ENCODE assay signal across 22 cellular contexts in genomic region chr5:56447232-56447631, GRCh38.
DNase-seq lines count a peak whose midpoint lies in the region; ATAC-seq, FAIRE-seq and TF ChIP-seq lines count a peak whose summit lies in the region.
"Had no signal": no experiment of that assay in that cellular context is flagged by ENCODE, and none has a peak within 500 bp of the region (broad histone marks: within the 10 kb centered on the region; RNA-seq: fewer than 3 reads in every experiment).

No MANE protein-coding gene starts in this region.

- TF ChIP-seq CTCF in cardiac fibroblast (IDR thresholded peaks at IDR 0.05; ENCODE audit: low read depth, low read length) = no peak
- no peak for TF ChIP-seq CTCF in hepatocyte (IDR thresholded peaks at IDR 0.05; ENCODE audit: poor library complexity)
- TF ChIP-seq CTCF in MM.1S (IDR thresholded peaks at IDR 0.05; ENCODE audit: low read length) = no peak

- H2AFZ ChIP-seq in hepatocyte = no peak overlapping the region
- no peak overlapping the region for H2AFZ ChIP-seq in trophoblast cell (ENCODE audit: insufficient read depth, low read length, poor library complexity)
- H2AFZ ChIP-seq in MM.1S (ENCODE audit: low read length) = no peak overlapping the region
- H2AFZ ChIP-seq: parathyroid adenoma had no signal

- no peak overlapping the region for H4K8ac ChIP-seq in trophoblast cell (ENCODE audit: low read depth, low read length)

- no peak overlapping the region for H2AK5ac ChIP-seq in trophoblast cell (ENCODE audit: low read length)

- H4K20me1 ChIP-seq in hepatocyte (ENCODE audit: insufficient read depth, poor library complexity, severe bottlenecking) (no peaks in the 10 kb centered on the region), MM.1S (ENCODE audit: insufficient read depth, low read length) (no peaks in the 10 kb centered on the region)

- H2BK5ac ChIP-seq in trophoblast cell (ENCODE audit: low read depth, low read length, poor library complexity) = no peak overlapping the region

- H3K4me1 ChIP-seq in hepatocyte (ENCODE audit: insufficient read depth) = peaks cover 7% of the 10 kb centered on the region
- peaks cover 6 to 13% of the 10 kb centered on the region in 2 experiments for H3K4me1 ChIP-seq in trophoblast cell (ENCODE audit: control insufficient read depth in 1 of 2, insufficient read depth in 2 of 2, low read length in 2 of 2)
- no peaks in the 10 kb centered on the region for H3K4me1 ChIP-seq in MM.1S (ENCODE audit: low read length)

- H3K4me3 ChIP-seq in cardiac fibroblast (replicated peaks in 1 of 2; ENCODE audit: low read depth in 2 of 2, low read length in 2 of 2) (no peak overlapping the region), hepatocyte (no peak overlapping the region), trophoblast cell (ENCODE audit: low read depth, low read length) (no peak overlapping the region), MM.1S (ENCODE audit: low read length) (no peak overlapping the region)
- H3K4me3 ChIP-seq: thoracic aorta had no signal

- H3K9ac ChIP-seq in trophoblast cell (ENCODE audit: low read length) (no peak overlapping the region), MM.1S (ENCODE audit: low read length) (no peak overlapping the region)
- H3K9ac ChIP-seq: parathyroid adenoma had no signal

- no peak overlapping the region for H3K18ac ChIP-seq in trophoblast cell (ENCODE audit: low read length)

- H4K91ac ChIP-seq in trophoblast cell (ENCODE audit: low read depth, low read length) = no peak overlapping the region

- H2BK12ac ChIP-seq in trophoblast cell (ENCODE audit: low read length) = no peak overlapping the region

- H3K4me2 ChIP-seq in hepatocyte (no peak overlapping the region), trophoblast cell (ENCODE audit: low read length) (no peak overlapping the region), MM.1S (ENCODE audit: low read depth, low read length) (no peak overlapping the region)

- no peaks in the 10 kb centered on the region for H3K9me2 ChIP-seq in hepatocyte (replicated peaks; ENCODE audit: insufficient read depth)
- no peaks in the 10 kb centered on the region for H3K9me2 ChIP-seq in MM.1S (replicated peaks; ENCODE audit: insufficient read depth, low read length)

- H4K12ac ChIP-seq in trophoblast cell (ENCODE audit: low read depth, low read length) = no peak overlapping the region

- peaks cover 5% of the 10 kb centered on the region for H3K79me1 ChIP-seq in trophoblast cell (ENCODE audit: low read length)

- peak overlapping the region; percentile 18 for H2BK120ac ChIP-seq in trophoblast cell (ENCODE audit: insufficient read depth, low read length, poor library complexity)

- H3K27me3 ChIP-seq in hepatocyte = no peaks in the 10 kb centered on the region
- no peaks in the 10 kb centered on the region for H3K27me3 ChIP-seq in trophoblast cell (ENCODE audit: insufficient read depth, low read length)
- no peaks in the 10 kb centered on the region for H3K27me3 ChIP-seq in MM.1S (replicated peaks; ENCODE audit: insufficient read depth, low read length)

- H3K36me3 ChIP-seq in hepatocyte (replicated peaks; ENCODE audit: insufficient read depth, low read depth) (no peaks in the 10 kb centered on the region), trophoblast cell (ENCODE audit: control insufficient read depth in 1 of 2, insufficient read depth in 2 of 2, low read length in 2 of 2) (no peaks in the 10 kb centered on the region), MM.1S (replicated peaks; ENCODE audit: insufficient read depth, low read length) (no peaks in the 10 kb centered on the region)
- H3K36me3 ChIP-seq: thoracic aorta had no signal

- H3K9me3 ChIP-seq in hepatocyte (ENCODE audit: low read depth) (no peaks in the 10 kb centered on the region), trophoblast cell (ENCODE audit: insufficient read depth, low read depth, low read length) (no peaks in the 10 kb centered on the region), MM.1S (replicated peaks; ENCODE audit: insufficient read depth, low read length) (no peaks in the 10 kb centered on the region)
- H3K9me3 ChIP-seq: thoracic aorta had no signal

- WGBS in hepatocyte (ENCODE audit: low lambda C conversion rate, missing lambda C conversion rate) = 51% methylated on average over 4 of the region's 4 CpGs
- no CpG with 5 or more reads among the region's 4 CpGs for WGBS in trophoblast cell (ENCODE audit: extremely low coverage, insufficient coverage, insufficient read length)

- H3K27ac ChIP-seq in hepatocyte = peak overlapping the region; percentile 62
- peak overlapping the region; percentile 74 for H3K27ac ChIP-seq in trophoblast cell (ENCODE audit: low read depth, low read length)
- H3K27ac ChIP-seq in MM.1S (ENCODE audit: low read length) = no peak overlapping the region
- H3K27ac ChIP-seq: parathyroid adenoma, thoracic aorta had no signal

- H3K79me2 ChIP-seq in hepatocyte = no peaks in the 10 kb centered on the region
- H3K79me2 ChIP-seq in trophoblast cell (ENCODE audit: control insufficient read depth, insufficient read depth, low read length, poor library complexity) = no peaks in the 10 kb centered on the region
- no peaks in the 10 kb centered on the region for H3K79me2 ChIP-seq in MM.1S (ENCODE audit: low read length)
- H3K79me2 ChIP-seq: parathyroid adenoma had no signal

- FAIRE-seq in GM12892 (lab: Jason Lieb, UNC) = no peak
- FAIRE-seq in RCC 7860 (lab: Jason Lieb, UNC) = no peak
- FAIRE-seq: islet of Langerhans had no signal

- no peak for TF ChIP-seq POLR2A in GM12892 (IDR thresholded peaks at IDR 0.05; ENCODE audit: low read depth, low read length)

- H3K23ac ChIP-seq in trophoblast cell (ENCODE audit: low read length) = no peak overlapping the region

- H3K4ac ChIP-seq in trophoblast cell (ENCODE audit: low read depth, low read length) = no peak overlapping the region

- DNase-seq in ELR (ENCODE audit: low read depth) = peak; percentile 14
- DNase-seq in cardiac fibroblast (ENCODE audit: low read depth in 2 of 2) = peak; percentile 17 to 71
- peak; percentile 80 for DNase-seq in hepatocyte (ENCODE audit: low spot score)
- peak; percentile 87 to 93 for DNase-seq in trophoblast cell
- no peak for DNase-seq in GM12892 (ENCODE audit: insufficient read length)
- no peak for DNase-seq in MM.1S
- no peak for DNase-seq in RCC 7860 (ENCODE audit: low spot score)
- DNase-seq: activated CD4-positive, CD25-positive, alpha-beta regulatory T cell treated with anti-CD3 and anti-CD28 coated beads, Interleukin-2, amount 50 U/mL, for 72 hours; CD4-positive, alpha-beta memory T cell; DMS79; mesendoderm; natural killer cell; NCI-H1105 treated with DMSO at 0.1 percent for 48 hours; NK-92 treated with Interleukin-12 subunit alpha and Interleukin-12 subunit beta, amount 100 ng/mL, for 24 hours; stimulated activated CD4-positive, alpha-beta T cell treated with anti-CD3 and anti-CD28 coated beads, Interleukin-1b, Interleukin-23, amount 100 ng/mL, for 48 hours; T1000 had no signal

- H3F3A ChIP-seq in MM.1S (ENCODE audit: insufficient read depth, low read length) = no peaks in the 10 kb centered on the region

- no peak for ATAC-seq in HG03469 (IDR thresholded peaks at IDR 0.05; ENCODE audit: unreplicated experiment)
- ATAC-seq: HCT116; natural killer cell; stimulated activated memory B cell treated with anti-CD40 and anti-IgM and Interleukin-4, amounts not matched to agents 10 μg/mL and 1 μg/mL and 100 μg/mL, for 72 hours had no signal

- H3K14ac ChIP-seq in trophoblast cell (ENCODE audit: low read length) = no peak overlapping the region

Comparison
In these comparisons a context has a peak if more than half of its experiments do, and no peak if none do; other contexts are left out.
1. DNase-seq: peak in ELR (single experiment), cardiac fibroblast (2 of 2), hepatocyte (single experiment) and trophoblast cell (2 of 2); none in GM12892 (single experiment), MM.1S (single experiment) and RCC 7860 (single experiment).